9 cellular contexts compared by ENCODE assay signal in the genomic region with DNA sequence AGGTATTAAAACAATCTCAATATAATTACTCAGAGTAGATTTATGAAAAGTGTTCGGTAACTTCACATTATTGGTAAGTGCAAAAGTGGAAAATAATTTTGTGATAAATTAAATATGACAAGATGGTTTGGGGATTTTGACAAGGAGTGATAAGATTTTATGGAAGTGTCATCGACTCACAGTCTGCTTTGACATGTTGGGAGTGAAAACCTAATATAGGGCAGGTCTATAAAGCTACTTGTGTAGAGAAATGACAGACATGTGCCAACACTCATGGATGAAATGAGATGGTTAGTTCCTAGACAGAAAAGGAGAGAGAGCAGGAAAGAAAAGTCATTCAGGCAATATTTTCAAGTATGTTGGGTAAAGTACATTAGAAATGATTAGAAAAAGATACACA.
"Had no signal": no experiment of that assay in that cellular context is flagged by ENCODE, and none has a peak within 500 bp of the region (broad histone marks: within the 10 kb centered on the region; RNA-seq: fewer than 3 reads in every experiment).

No MANE protein-coding gene starts in this region.

- H3K4me1 ChIP-seq: HAP-1 had no signal

- H3K4me3 ChIP-seq: GM23248, GM23338, HAP-1 had no signal

- H3K27ac Mint-ChIP-seq: GM23338, H9, HFFc6 had no signal

- H3K9me3 Mint-ChIP-seq: GM23338, H9 had no signal

- H3K4me3 Mint-ChIP-seq: GM23338, H9, HFFc6 had no signal

- H3K27ac ChIP-seq: GM23248 had no signal

- H3K4me2 ChIP-seq: GM23338 had no signal

- H3K9ac ChIP-seq: GM23248 had no signal

- H3K36me3 ChIP-seq: HAP-1 had no signal

- H2AFZ ChIP-seq: GM23248, GM23338 had no signal

- DNase-seq: GM23248, GOT3, H7, H9, HCEC 1CT, HFFc6 had no signal

- H3K9me3 ChIP-seq: HAP-1 had no signal

- ATAC-seq: GM23338, HCT116 had no signal
